Comparison of ENCODE assay signal across 31 cellular contexts in the genomic region with DNA sequence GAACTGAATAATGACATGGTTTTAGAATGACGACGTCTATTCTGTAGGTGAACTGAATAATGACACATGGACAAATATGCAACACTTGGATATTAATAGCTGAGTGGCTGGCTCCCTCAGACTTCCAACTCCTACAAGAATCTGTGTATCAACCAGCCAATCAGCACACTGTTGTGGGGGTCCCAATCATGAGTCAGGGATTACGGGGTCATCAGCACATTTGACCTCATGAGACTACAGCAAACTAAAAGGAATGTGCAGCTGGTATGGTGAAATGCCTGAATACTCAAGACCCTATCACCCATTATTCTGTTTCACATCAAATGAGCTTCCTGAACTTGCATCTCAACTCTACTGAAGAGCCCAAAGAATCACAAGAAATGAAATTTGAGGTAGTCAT.
"Had no signal": no experiment of that assay in that cellular context is flagged by ENCODE, and none has a peak within 500 bp of the region (broad histone marks: within the 10 kb centered on the region; RNA-seq: fewer than 3 reads in every experiment).

No MANE protein-coding gene starts in this region.

- H3K27ac ChIP-seq: ascending aorta, breast epithelium, cardiac muscle cell, coronary artery, gastroesophageal sphincter, heart right ventricle, WERI-Rb-1 had no signal

- H3K4me1 ChIP-seq: breast epithelium, gastroesophageal sphincter had no signal

- H3K4me1 Mint-ChIP-seq: activated B cell treated with CpG ODN at 0.5 μM for 24 hours; activated T-helper 17 cell treated with anti-CD3 and anti-CD28 coated beads, Interleukin-2, amount 50 U/mL, for 72 hours; brain; endodermal cell; T-cell had no signal

- H3K9me3 ChIP-seq: ascending aorta, breast epithelium, gastroesophageal sphincter, heart right ventricle had no signal

- H3K4me3 Mint-ChIP-seq: activated B cell treated with CpG ODN at 0.5 μM for 24 hours; activated CD8-positive, alpha-beta T cell treated with anti-CD3 and anti-CD28 coated beads for 36 hours; activated naive CD8-positive, alpha-beta T cell; activated T-cell treated with anti-CD3 and anti-CD28 coated beads, Interleukin-2, amount 50 U/mL, for 4 hours; activated T-helper 17 cell treated with anti-CD3 and anti-CD28 coated beads, Interleukin-2, amount 50 U/mL, for 72 hours; brain; dendritic cell treated with granulocyte-macrophage colony-stimulating factor and Interleukin-4, amounts not matched to agents 40 ng/mL and 50 ng/mL, for 4 days; endodermal cell; T-cell; T-helper 1 cell treated with Interleukin-12 subunit alpha and Interleukin-12 subunit beta and Interleukin-4 antibody, amounts not matched to agents 30 μg/mL and 1 μg/mL, for 36 hours had no signal

- H3K9me3 Mint-ChIP-seq: activated B cell treated with CpG ODN at 0.5 μM for 24 hours; activated CD8-positive, alpha-beta T cell treated with anti-CD3 and anti-CD28 coated beads for 36 hours; activated T-cell treated with anti-CD3 and anti-CD28 coated beads, Interleukin-2, amount 50 U/mL, for 4 hours; activated T-helper 17 cell treated with anti-CD3 and anti-CD28 coated beads, Interleukin-2, amount 50 U/mL, for 72 hours; brain; dendritic cell treated with granulocyte-macrophage colony-stimulating factor and Interleukin-4, amounts not matched to agents 40 ng/mL and 50 ng/mL, for 4 days; endodermal cell; T-cell; T-helper 1 cell treated with Interleukin-12 subunit alpha and Interleukin-12 subunit beta and Interleukin-4 antibody, amounts not matched to agents 30 μg/mL and 1 μg/mL, for 36 hours had no signal

- H3K27me3 ChIP-seq: ascending aorta, breast epithelium, cardiac muscle cell, dorsolateral prefrontal cortex, gastroesophageal sphincter, heart right ventricle had no signal

- DNase-seq: activated B cell treated with CpG ODN at 0.5 μM for 24 hours; activated CD4-positive, alpha-beta T cell treated with anti-CD3 and anti-CD28 coated beads for 48 hours; activated CD4-positive, alpha-beta T cell treated with anti-CD3 and anti-CD28 coated beads, Interleukin-2, amount 50 U/mL, for 1 hour; activated CD4-positive, alpha-beta T cell treated with anti-CD3 and anti-CD28 coated beads, Interleukin-2, amount 50 U/mL, for 48 hours; activated CD8-positive, alpha-beta memory T cell treated with anti-CD3 and anti-CD28 coated beads for 24 hours; activated CD8-positive, alpha-beta T cell treated with anti-CD3 and anti-CD28 coated beads for 36 hours; activated effector memory CD4-positive, alpha-beta T cell treated with Interleukin-2 at 50 U/mL for 16 hours; activated gamma-delta T cell treated with Interleukin-2 at 50 U/mL for 16 hours; activated naive CD4-positive, alpha-beta T cell treated with anti-CD3 and anti-CD28 coated beads, Interleukin-2, amount 50 U/mL, for 16 hours; activated naive CD4-positive, alpha-beta T cell treated with Interleukin-2 at 50 U/mL for 16 hours; activated T-cell treated with anti-CD3 and anti-CD28 coated beads, Interleukin-2, amount 50 U/mL, for 4 hours; central memory CD4-positive, alpha-beta T cell; cerebellar nuclear complex; dorsolateral prefrontal cortex; effector memory CD4-positive, alpha-beta T cell; endodermal cell; foreskin melanocyte; heart right ventricle; T-cell; T-helper 9 cell; WERI-Rb-1 had no signal

- H3K4me3 ChIP-seq: ascending aorta, breast epithelium, cardiac muscle cell, coronary artery, dorsolateral prefrontal cortex, gastroesophageal sphincter, heart right ventricle had no signal

- H3K27me3 Mint-ChIP-seq: activated B cell treated with CpG ODN at 0.5 μM for 24 hours; activated naive CD8-positive, alpha-beta T cell; activated T-helper 17 cell treated with anti-CD3 and anti-CD28 coated beads, Interleukin-2, amount 50 U/mL, for 72 hours; brain; dendritic cell treated with granulocyte-macrophage colony-stimulating factor and Interleukin-4, amounts not matched to agents 40 ng/mL and 50 ng/mL, for 4 days; T-cell had no signal

- H3K36me3 ChIP-seq: ascending aorta, breast epithelium, WERI-Rb-1 had no signal

- H3K36me3 Mint-ChIP-seq: activated naive CD8-positive, alpha-beta T cell had no signal

- H3K27ac Mint-ChIP-seq: activated B cell treated with CpG ODN at 0.5 μM for 24 hours; activated CD8-positive, alpha-beta T cell treated with anti-CD3 and anti-CD28 coated beads for 36 hours; activated naive CD8-positive, alpha-beta T cell; activated T-helper 17 cell treated with anti-CD3 and anti-CD28 coated beads, Interleukin-2, amount 50 U/mL, for 72 hours; dendritic cell treated with granulocyte-macrophage colony-stimulating factor and Interleukin-4, amounts not matched to agents 40 ng/mL and 50 ng/mL, for 4 days; endodermal cell; T-cell; T-helper 1 cell treated with Interleukin-12 subunit alpha and Interleukin-12 subunit beta and Interleukin-4 antibody, amounts not matched to agents 30 μg/mL and 1 μg/mL, for 36 hours had no signal
